ENCODE assay signal across 17 cellular contexts in genomic region chr3:147881933-147882332, GRCh38.
DNase-seq lines count a peak whose midpoint lies in the region; ATAC-seq and TF ChIP-seq lines count a peak whose summit lies in the region.
"Had no signal": no experiment of that assay in that cellular context is flagged by ENCODE, and none has a peak within 500 bp of the region (broad histone marks: within the 10 kb centered on the region; RNA-seq: fewer than 3 reads in every experiment).

No MANE protein-coding gene starts in this region.

- H3K4me1 ChIP-seq in HCT116 (ENCODE audit: control insufficient read depth in 1 of 2, insufficient read depth in 2 of 2, low read length in 2 of 2), result no peaks in the 10 kb centered on the region
- H3K4me1 ChIP-seq: A549, BE2C had no signal

- H3K79me2 ChIP-seq in HCT116 (ENCODE audit: insufficient read depth, low read length), result no peaks in the 10 kb centered on the region

- H4K20me1 ChIP-seq in HCT116 (ENCODE audit: insufficient read depth), result no peaks in the 10 kb centered on the region

- ATAC-seq in HCT116, result peak; percentile 42; the same call in 1 of the 2 replicates
- ATAC-seq: A549, SK-N-SH treated with all-trans-retinoic acid at 6 μM for 48 hours had no signal

- TF ChIP-seq CTCF in HCT116 (IDR thresholded peaks at IDR 0.05 in 2 of 3, conservative IDR thresholded peaks at IDR 0.05 in 1 of 3; ENCODE audit: borderline replicate concordance in 1 of 3, insufficient read depth in 1 of 3, low read depth in 2 of 3, low read length in 2 of 3), result no peak

- no peak overlapping the region for H3K4me2 ChIP-seq in HCT116 (ENCODE audit: low read length)
- H3K4me2 ChIP-seq: A549 had no signal

- H3K9me2 ChIP-seq in HCT116 (ENCODE audit: insufficient read depth), result no peaks in the 10 kb centered on the region

- no peaks in the 10 kb centered on the region for H3K36me3 ChIP-seq in HCT116 (ENCODE audit: control insufficient read depth in 1 of 2, insufficient read depth in 2 of 2, low read length in 2 of 2)
- H3K36me3 ChIP-seq: BE2C had no signal

- POLR2A ChIA-PET in HCT116 (lab: Charles Lee), result no interaction called here

- peak; percentile 15 for DNase-seq in HCT116 (ENCODE audit: low read depth, low spot score)
- peak; percentile 24 for DNase-seq in OCI-M1 (lab: John Stamatoyannopoulos, UW)
- DNase-seq in dermis blood vessel endothelial cell, result peak; percentile 2
- peak; percentile 14 for DNase-seq in iPS-NIHi7 (ENCODE audit: extremely low spot score)
- no peak for DNase-seq in cortex of kidney (lab: John Stamatoyannopoulos, UW)
- no peak for DNase-seq in superior temporal gyrus (ENCODE audit: extremely low spot score)
- no peak for DNase-seq in stimulated activated naive CD4-positive, alpha-beta T cell treated with Interleukin-2 at 50 U/mL for 16 hours (lab: John Stamatoyannopoulos, UW)
- DNase-seq: BE2C, DMS79 treated with DMSO at 0.1 percent for 48 hours, GOT3, Kasumi-1, NCI-H1417, NCI-H1694 treated with DMSO at 0.1 percent for 48 hours, NCI-H2081 treated with DMSO at 0.1 percent for 48 hours, NCI-H748 treated with DMSO at 0.1 percent for 48 hours had no signal

- no peak overlapping the region for H3K9ac ChIP-seq in HCT116 (ENCODE audit: low read length)

- H2AFZ ChIP-seq in HCT116 (ENCODE audit: low read depth, low read length, poor library complexity, severe bottlenecking), result no peak overlapping the region

- H3K4me3 ChIP-seq in HCT116 (replicated peaks in 1 of 2; ENCODE audit: low read depth in 1 of 2, low read length in 2 of 2), result no peak overlapping the region
- H3K4me3 ChIP-seq: A549 had no signal

- RAD21 ChIA-PET in HCT116 (lab: Charles Lee; ENCODE audit: low non-redundant PET in 1 of 2, low total read pairs in 2 of 2, uncharacterized antibody in 2 of 2, unreplicated experiment in 2 of 2), result no interaction called here

- no peak for TF ChIP-seq RAD21 in HCT116 (IDR thresholded peaks at IDR 0.05; ENCODE audit: low read depth)

- peaks cover 0 to 7% of the 10 kb centered on the region in 2 experiments; a peak in 2 of 4 replicates for H3K9me3 ChIP-seq in HCT116 (ENCODE audit: control insufficient read depth in 1 of 2, insufficient read depth in 1 of 2, low read depth in 1 of 2, low read length in 2 of 2)
- H3K9me3 ChIP-seq: A549, BE2C had no signal

- intact Hi-C loops in HCT116 (cut with micrococcal nuclease), result no loop called here

- H3K27me3 ChIP-seq in HCT116 (ENCODE audit: insufficient read depth, low read length), result no peaks in the 10 kb centered on the region
- H3K27me3 ChIP-seq: BE2C had no signal

- TF ChIP-seq POLR2A in HCT116 (IDR thresholded peaks at IDR 0.05; ENCODE audit: borderline replicate concordance, extremely low read depth, insufficient read depth, insufficient read length), result no peak

- CTCF ChIA-PET in HCT116 (lab: Charles Lee), result no interaction called here

- BruUV-seq in HCT116 (replicated peaks; lab: Mats Ljungman, UMichigan), result no TSS peak

- H3K27ac ChIP-seq in HCT116 (ENCODE audit: low read depth, low read length), result no peak overlapping the region
- H3K27ac ChIP-seq: A549 had no signal

TF ChIP-seq in HCT116, 20 proteins besides CTCF, POLR2A, EP300 and RAD21:
- peak; percentile 99 for TF ChIP-seq CBX3 (IDR thresholded peaks at IDR 0.05; ENCODE audit: low read depth)
- TF ChIP-seq FOSL1 (IDR thresholded peaks at IDR 0.05; ENCODE audit: low read depth), result no peak
- no peak for TF ChIP-seq ZNF274 (IDR thresholded peaks at IDR 0.05; ENCODE audit: low read depth, low read length)
- no peak for TF ChIP-seq ATF3 (IDR thresholded peaks at IDR 0.05)

Comparison
In these comparisons a context has a peak if more than half of its experiments do, and no peak if none do; other contexts are left out.
1. DNase-seq: peak in HCT116 (single experiment), OCI-M1 (single experiment), dermis blood vessel endothelial cell (single experiment) and iPS-NIHi7 (single experiment); none in cortex of kidney (single experiment), superior temporal gyrus (single experiment) and stimulated activated naive CD4-positive, alpha-beta T cell treated with Interleukin-2 at 50 U/mL for 16 hours (single experiment).